12 cellular contexts compared by ENCODE assay signal in the genomic region with DNA sequence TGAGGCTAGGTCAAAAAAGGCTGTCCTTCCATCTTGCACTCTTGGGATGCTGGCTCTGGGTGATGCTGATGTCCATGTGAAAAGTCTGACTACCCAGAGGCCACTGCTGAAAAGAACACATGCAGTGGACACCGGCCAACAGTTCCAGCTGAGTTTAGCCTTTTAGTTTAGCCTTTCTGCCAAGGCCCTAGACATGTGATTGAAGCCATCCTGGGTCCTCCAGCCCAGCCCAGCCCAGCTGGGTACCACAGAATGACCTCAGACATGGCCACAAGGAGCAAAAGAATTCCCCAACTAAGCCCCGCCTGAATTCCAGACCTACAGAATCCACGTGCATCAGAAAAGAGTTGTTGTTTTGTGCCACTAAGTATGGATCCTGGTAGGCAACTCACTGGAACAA. TPM values are rescaled to one million over a fixed set of nuclear protein-coding genes. Genes with fewer than 3 reads are reported as not detected.
DNase-seq lines count a peak whose midpoint lies in the region; ATAC-seq, FAIRE-seq and TF ChIP-seq lines count a peak whose summit lies in the region.
"Had no signal": no experiment of that assay in that cellular context is flagged by ENCODE, and none has a peak within 500 bp of the region (broad histone marks: within the 10 kb centered on the region; RNA-seq: fewer than 3 reads in every experiment).

No MANE protein-coding gene starts in this region.

- peaks cover 7% of the 10 kb centered on the region for H3K36me3 Mint-ChIP-seq in Calu3 (ENCODE audit: insufficient read depth, unreplicated experiment)

- DNase-seq in H54 (ENCODE audit: insufficient read length, low spot score) (peak; percentile 38), heart right ventricle (peak; percentile 63 to 84), smooth muscle cell of the brain vasculature (ENCODE audit: low read depth, low spot score) (peak; percentile 36), KBM-7 (no peak), Calu3 (no peak)
- DNase-seq in activated T-cell treated with anti-CD3 and anti-CD28 coated beads, Interleukin-2, amount 50 U/mL, for 48 hours = no peak
- DNase-seq: activated CD8-positive, alpha-beta memory T cell treated with anti-CD3 and anti-CD28 coated beads, Interleukin-2, amount 10 ng/mL, durations not matched to agents 7 days and 5 days; NCI-H146 had no signal

- H3K9me3 Mint-ChIP-seq in Calu3 (ENCODE audit: low read depth, unreplicated experiment) = no peaks in the 10 kb centered on the region

- in situ Hi-C loops in KBM-7 (cut with MboI; ENCODE audit: low pct_unique_long_range_greater_than_20kb, low sequenced_read_pairs) = no loop called here

- ATAC-seq in heart right ventricle = peak; percentile 63 to 91 (median 83)
- ATAC-seq in HG03571 (IDR thresholded peaks at IDR 0.05; ENCODE audit: unreplicated experiment) = no peak
- ATAC-seq: activated CD8-positive, alpha-beta memory T cell treated with anti-CD3 and anti-CD28 coated beads, Interleukin-2, amount 10 ng/mL, durations not matched to agents 7 days and 5 days had no signal

- H3K27ac Mint-ChIP-seq in Calu3 (ENCODE audit: unreplicated experiment) = no peak overlapping the region

- no peaks in the 10 kb centered on the region for H3K4me1 Mint-ChIP-seq in Calu3 (ENCODE audit: low read depth, unreplicated experiment)

- H3K4me3 Mint-ChIP-seq in Calu3 (ENCODE audit: low read depth, unreplicated experiment) = no peak overlapping the region
- H3K4me3 Mint-ChIP-seq: activated CD8-positive, alpha-beta memory T cell treated with anti-CD3 and anti-CD28 coated beads, Interleukin-2, amount 10 ng/mL, durations not matched to agents 7 days and 5 days had no signal

- H3K27me3 ChIP-seq in heart right ventricle = no peaks in the 10 kb centered on the region

- H3K27ac ChIP-seq in angular gyrus (ENCODE audit: low read depth, low read length) (peak overlapping the region; percentile 93), heart right ventricle (peak overlapping the region in 8 of 10 donors; percentile 11 to 70 (median 46))
- H3K27ac ChIP-seq: SK-N-MC had no signal

- no peak overlapping the region for H3K4me3 ChIP-seq in heart right ventricle
- H3K4me3 ChIP-seq: SK-N-MC had no signal

- CTCF ChIA-PET in Calu3 (lab: Charles Lee) = interaction anchor here (0.9 kb wide), 1 partner anchor 14 kb away, joined by 3 read pairs; no protein-coding TSS in a partner anchor

- WGBS in heart right ventricle, 2 donors = 34 to 50% methylated on average over 3 of the region's 3 CpGs

- BruUV-seq in Calu3 (replicated peaks; lab: Mats Ljungman, UMichigan) = no TSS peak

- intact Hi-C loops in heart right ventricle (cut with DNase I) = loop anchor here in 1 of 10 donors (10.0 kb wide), 1 partner anchor 341 kb away; no protein-coding TSS in a partner anchor
- intact Hi-C loops in Calu3 (cut with micrococcal nuclease; ENCODE audit: unreplicated experiment) = no loop called here

- no peak for TF ChIP-seq CTCF in heart right ventricle (IDR thresholded peaks at IDR 0.05)
- TF ChIP-seq CTCF in Calu3 (IDR thresholded peaks at IDR 0.05; ENCODE audit: unreplicated experiment) = no peak

- no peak for TF ChIP-seq POLR2A in H54 (IDR thresholded peaks at IDR 0.05; ENCODE audit: low read depth, low read length)

- peaks cover 0 to 3% (median 0%) of the 10 kb centered on the region in 9 donors for H3K36me3 ChIP-seq in heart right ventricle

- no peaks in the 10 kb centered on the region for H3K9me3 ChIP-seq in heart right ventricle

- peaks cover 0 to 16% (median 11%) of the 10 kb centered on the region in 9 donors for H3K4me1 ChIP-seq in heart right ventricle

- no peaks in the 10 kb centered on the region for H3K27me3 Mint-ChIP-seq in Calu3 (ENCODE audit: unreplicated experiment)
- H3K27me3 Mint-ChIP-seq: activated CD8-positive, alpha-beta memory T cell treated with anti-CD3 and anti-CD28 coated beads, Interleukin-2, amount 10 ng/mL, durations not matched to agents 7 days and 5 days had no signal

- no peak for FAIRE-seq in H54 (lab: Jason Lieb, UNC)

RNA-seq across cellular contexts. Expression of a gene that starts 17.4 kb away (rescaled TPM):
- 100 to 1,000 TPM; 130 to 221 (median 144) TPM for total RNA-seq in heart right ventricle
- polyA plus RNA-seq in heart right ventricle = 100 to 1,000 TPM in 1 of 2 donors, 10 to 100 TPM in 1; 72.9 to 155 TPM
- total RNA-seq in Calu3 (2022) = 192 and 193 TPM in 2 replicates

RNA-seq across cellular contexts. Expression of a gene that starts 25.2 kb away (rescaled TPM):
- total RNA-seq in heart right ventricle (100 to 1,000 TPM; 284 to 676 (median 334) TPM), Calu3 (2022) (105 and 113 TPM in 2 replicates)
- polyA plus RNA-seq in heart right ventricle = 100 to 1,000 TPM; 353 to 381 TPM

RNA-seq across cellular contexts. Expression of a gene that starts 36.2 kb away (rescaled TPM):
- total RNA-seq in heart right ventricle = 1 to 10 TPM in 1 of 10 donors, under 1 TPM in 3, not detected in 6; 0.44 to 1.6 (median 0.53) TPM
- under 1 TPM; 0.55 to 0.66 TPM for polyA plus RNA-seq in heart right ventricle
- total RNA-seq in Calu3 (2022) = 295 TPM in 2 replicates
- total RNA-seq: activated CD8-positive, alpha-beta memory T cell treated with anti-CD3 and anti-CD28 coated beads, Interleukin-2, amount 10 ng/mL, durations not matched to agents 7 days and 5 days; liver had no signal

RNA-seq across cellular contexts. Expression of a gene that starts 55.2 kb away (rescaled TPM):
- 1 to 10 TPM in 8 of 10 donors, under 1 TPM in 2; 0.59 to 2.4 (median 1.3) TPM for total RNA-seq in heart right ventricle
- 1 to 10 TPM in 1 of 2 donors, under 1 TPM in 1; 0.43 to 1.1 TPM for polyA plus RNA-seq in heart right ventricle
- total RNA-seq in Calu3 (2022) = 0.52 and 0.88 TPM in 2 replicates
- total RNA-seq: liver had no signal
- polyA plus RNA-seq: liver had no signal

Comparison
In these comparisons a context has a peak if more than half of its experiments do, and no peak if none do; other contexts are left out.
1. DNase-seq: peak in H54 (single experiment), heart right ventricle (2 of 2) and smooth muscle cell of the brain vasculature (single experiment); none in activated T-cell treated with anti-CD3 and anti-CD28 coated beads, Interleukin-2, amount 50 U/mL, for 48 hours (0 of 2), KBM-7 (single experiment) and Calu3 (single experiment).
2. RNA of a gene that starts 36.2 kb away (total RNA-seq): 295 TPM in Calu3; 0.44 to 1.6 TPM in heart right ventricle; every median in the first group is over 100 times any median in the second.